ENCODE assay signal across 7 cellular contexts in the genomic region with DNA sequence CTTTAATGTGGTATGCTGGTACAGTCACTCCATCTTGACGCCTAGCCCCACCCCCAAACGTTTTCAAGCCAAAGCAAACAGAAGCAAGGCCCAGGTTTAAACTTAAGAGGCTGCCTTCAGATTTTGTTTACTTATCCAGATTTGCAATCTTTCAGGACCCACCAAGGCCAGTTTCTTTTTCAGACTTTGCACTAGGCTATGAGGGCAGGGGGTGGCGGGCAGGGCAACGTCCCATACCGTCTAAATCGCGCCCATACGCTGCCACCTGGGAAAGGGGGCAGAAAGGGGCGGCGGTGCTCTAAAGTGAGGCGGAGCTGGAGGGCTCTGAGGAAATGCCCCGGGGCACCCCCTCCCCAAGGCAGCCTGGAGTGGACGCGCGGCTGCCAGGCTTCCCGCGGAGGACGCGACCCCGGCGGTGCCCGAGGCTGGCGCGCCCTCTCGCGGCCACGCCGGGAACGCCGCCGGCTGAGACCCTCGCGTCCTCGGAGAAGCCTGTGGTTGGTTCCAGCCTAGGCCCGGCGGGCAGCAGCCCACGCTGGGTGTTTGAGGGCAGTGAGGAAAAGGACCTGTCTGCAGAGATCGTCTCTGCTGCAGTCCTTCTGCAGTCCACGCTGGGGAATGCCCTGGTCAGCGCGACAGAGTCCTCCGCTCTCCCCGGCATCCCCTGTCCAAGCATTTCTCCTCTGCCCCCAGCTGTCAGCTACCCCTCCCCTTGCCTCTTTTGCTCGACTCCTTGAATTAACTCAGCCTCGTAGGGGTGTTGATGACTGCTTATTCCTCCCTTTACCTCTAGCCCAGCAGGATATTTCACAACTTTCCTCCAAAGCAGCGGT.
DNase-seq lines count a peak whose midpoint lies in the region; ATAC-seq and TF ChIP-seq lines count a peak whose summit lies in the region.

No MANE protein-coding gene starts in this region.

- no peaks in the 10 kb centered on the region for H3K9me3 ChIP-seq in duodenal mucosa (ENCODE audit: control insufficient read depth in 1 of 2, low read length in 2 of 2)
- no peaks in the 10 kb centered on the region for H3K9me3 ChIP-seq in mesenchymal stem cell (ENCODE audit: control insufficient read depth, low read length)

- no peak overlapping the region for H2BK15ac ChIP-seq in mesenchymal stem cell (ENCODE audit: low read depth, poor library complexity, severe bottlenecking)

- H4K8ac ChIP-seq in mesenchymal stem cell (ENCODE audit: low read length) = no peak overlapping the region

- no peak overlapping the region for H3K23ac ChIP-seq in mesenchymal stem cell (ENCODE audit: low read length in 2 of 2)

- H3K14ac ChIP-seq in mesenchymal stem cell (ENCODE audit: low read length in 2 of 2) = no peak overlapping the region

- peak overlapping the region in 1 of 2 donors; percentile 24 for H3K9ac ChIP-seq in duodenal mucosa (ENCODE audit: low read depth in 1 of 2, low read length in 2 of 2)
- peak overlapping the region; percentile 77 for H3K9ac ChIP-seq in mesenchymal stem cell (ENCODE audit: low read length)

- H3K36me3 ChIP-seq in duodenal mucosa (ENCODE audit: control insufficient read depth in 1 of 2, insufficient read depth in 2 of 2, low read length in 2 of 2) = no peaks in the 10 kb centered on the region
- no peaks in the 10 kb centered on the region for H3K36me3 ChIP-seq in mesenchymal stem cell (ENCODE audit: control insufficient read depth in 1 of 2, insufficient read depth in 2 of 2, low read depth in 1 of 2, low read length in 2 of 2)

- H2BK120ac ChIP-seq in mesenchymal stem cell (ENCODE audit: low read depth, low read length) = no peak overlapping the region

- no peak overlapping the region for H2AK5ac ChIP-seq in mesenchymal stem cell (ENCODE audit: low read length, severe bottlenecking)

- H3K27me3 ChIP-seq in duodenal mucosa (ENCODE audit: control insufficient read depth in 1 of 2, insufficient read depth in 2 of 2, low read length in 2 of 2) (no peaks in the 10 kb centered on the region), mesenchymal stem cell (ENCODE audit: control insufficient read depth in 1 of 2, insufficient read depth in 1 of 2, low read length in 2 of 2) (peaks cover 4 to 29% of the 10 kb centered on the region in 2 experiments)

- ATAC-seq in GM21576 (IDR thresholded peaks at IDR 0.05; ENCODE audit: unreplicated experiment) = no peak

- H2BK12ac ChIP-seq in mesenchymal stem cell (ENCODE audit: low read length in 2 of 2) = peak overlapping the region in 1 of 2 experiments; percentile 75

- H3K79me1 ChIP-seq in mesenchymal stem cell (replicated peaks; ENCODE audit: low read length, poor library complexity, severe bottlenecking) = no peaks in the 10 kb centered on the region

- H3K18ac ChIP-seq in mesenchymal stem cell (ENCODE audit: low read depth in 1 of 2, low read length in 2 of 2) = peak overlapping the region; percentile 28 to 52

- H3K4me2 ChIP-seq in mesenchymal stem cell (ENCODE audit: low read length, poor library complexity, severe bottlenecking) = peak overlapping the region; percentile 95

- H2BK5ac ChIP-seq in mesenchymal stem cell (ENCODE audit: low read depth, low read length, poor library complexity, severe bottlenecking) = no peak overlapping the region

- H3K4me1 ChIP-seq in duodenal mucosa (ENCODE audit: control insufficient read depth in 1 of 2, insufficient read depth in 2 of 2, low read length in 2 of 2) = peaks cover 6 to 9% of the 10 kb centered on the region in 2 donors
- peaks cover 8% of the 10 kb centered on the region for H3K4me1 ChIP-seq in mesenchymal stem cell (ENCODE audit: control insufficient read depth, insufficient read depth, low read depth, low read length)

- H3K4me3 ChIP-seq in duodenal mucosa (ENCODE audit: low read depth in 1 of 2, low read length in 2 of 2) = peak overlapping the region; percentile 53 to 57
- peak overlapping the region; percentile 41 to 73 for H3K4me3 ChIP-seq in mesenchymal stem cell (ENCODE audit: insufficient read depth in 1 of 2, low read depth in 1 of 2, low read length in 2 of 2)

- 10% methylated on average over 41 of the region's 46 CpGs for WGBS in mesenchymal stem cell

- in situ Hi-C loops in GM13977 (cut with MboI; ENCODE audit: low pct_unique_long_range_greater_than_20kb, low sequenced_read_pairs, unreplicated experiment) = loop anchor here (25.0 kb wide), 1 partner anchor 480 kb away; no protein-coding TSS in a partner anchor

- no peak overlapping the region for H3K4ac ChIP-seq in mesenchymal stem cell (ENCODE audit: low read depth in 1 of 2, low read length in 2 of 2)

- H4K91ac ChIP-seq in mesenchymal stem cell (ENCODE audit: low read length) = no peak overlapping the region

- H3K27ac ChIP-seq in duodenal mucosa (ENCODE audit: low read depth, low read length) (no peak overlapping the region), mesenchymal stem cell (ENCODE audit: low read length, poor library complexity, severe bottlenecking) (no peak overlapping the region)

- DNase-seq in GM13977 (ENCODE audit: low spot score) (peak; percentile 77), NCI-H1105 (lab: John Stamatoyannopoulos, UW) (peak; percentile 25), mesenchymal stem cell (peak; percentile 28)
- peak; percentile 63 for DNase-seq in activated CD4-positive, alpha-beta T cell treated with anti-CD3 and anti-CD28 coated beads for 48 hours
- peak; percentile 12 to 14 for DNase-seq in stimulated activated CD8-positive, alpha-beta memory T cell treated with anti-CD3 and anti-CD28 coated beads, Interleukin-2, amount 100 ng/mL, for 1 hour (ENCODE audit: low read depth in 2 of 2)

- H2AFZ ChIP-seq in mesenchymal stem cell (ENCODE audit: low read depth, low read length) = peak overlapping the region; percentile 46

- peak; percentile 96 for TF ChIP-seq CTCF in GM13977 (IDR thresholded peaks at IDR 0.05; ENCODE audit: extremely low read depth, insufficient read depth, missing control alignments)

Comparison
In these comparisons a context has a peak if more than half of its experiments do, and no peak if none do; other contexts are left out.
1. DNase-seq: peak in every context shown above with its lines; median percentile 77 in GM13977; 63 in activated CD4-positive, alpha-beta T cell treated with anti-CD3 and anti-CD28 coated beads for 48 hours; 28 in mesenchymal stem cell; 25 in NCI-H1105; 13 in stimulated activated CD8-positive, alpha-beta memory T cell treated with anti-CD3 and anti-CD28 coated beads, Interleukin-2, amount 100 ng/mL, for 1 hour.